18 cellular contexts compared by ENCODE assay signal in genomic region chr4:67051000-67051789, GRCh38.
"Had no signal": no experiment of that assay in that cellular context is flagged by ENCODE, and none has a peak within 500 bp of the region (broad histone marks: within the 10 kb centered on the region; RNA-seq: fewer than 3 reads in every experiment).

No MANE protein-coding gene starts in this region.

- H3K4me3 Mint-ChIP-seq: activated CD4-positive, alpha-beta T cell treated with anti-CD3 and anti-CD28 coated beads, Interleukin-2, amount 10 ng/mL, durations not matched to agents 7 days and 5 days; activated CD8-positive, alpha-beta T cell treated with anti-CD3 and anti-CD28 coated beads, Interleukin-2, amount 10 ng/mL, durations not matched to agents 7 days and 5 days; activated naive CD4-positive, alpha-beta T cell treated with anti-CD3 and anti-CD28 coated beads for 36 hours; activated T-cell treated with anti-CD3 and anti-CD28 coated beads, Interleukin-2, amount 50 U/mL, for 24 hours; endodermal cell; nephron progenitor cell had no signal

- H3K27ac Mint-ChIP-seq: activated CD4-positive, alpha-beta T cell treated with anti-CD3 and anti-CD28 coated beads, Interleukin-2, amount 10 ng/mL, durations not matched to agents 7 days and 5 days; activated CD8-positive, alpha-beta T cell treated with anti-CD3 and anti-CD28 coated beads, Interleukin-2, amount 10 ng/mL, durations not matched to agents 7 days and 5 days; activated naive CD4-positive, alpha-beta T cell treated with anti-CD3 and anti-CD28 coated beads for 36 hours; activated T-cell treated with anti-CD3 and anti-CD28 coated beads, Interleukin-2, amount 50 U/mL, for 24 hours; endodermal cell; nephron progenitor cell had no signal

- H3K9me3 Mint-ChIP-seq: activated CD4-positive, alpha-beta T cell treated with anti-CD3 and anti-CD28 coated beads, Interleukin-2, amount 10 ng/mL, durations not matched to agents 7 days and 5 days; activated naive CD4-positive, alpha-beta T cell treated with anti-CD3 and anti-CD28 coated beads for 36 hours; activated T-cell treated with anti-CD3 and anti-CD28 coated beads, Interleukin-2, amount 50 U/mL, for 24 hours; endodermal cell; nephron progenitor cell had no signal

- DNase-seq: activated CD4-positive, alpha-beta T cell treated with anti-CD3 and anti-CD28 coated beads, Interleukin-2, amount 10 ng/mL, durations not matched to agents 7 days and 5 days; activated CD8-positive, alpha-beta T cell treated with anti-CD3 and anti-CD28 coated beads, Interleukin-2, amount 10 ng/mL, durations not matched to agents 7 days and 5 days; activated naive CD4-positive, alpha-beta T cell treated with anti-CD3 and anti-CD28 coated beads for 36 hours; activated T-cell treated with anti-CD3 and anti-CD28 coated beads, Interleukin-2, amount 50 U/mL, for 24 hours; body of pancreas; central memory CD4-positive, alpha-beta T cell; endodermal cell; foreskin melanocyte; head of caudate nucleus; left lung; nephron progenitor cell; occipital lobe; retina; stimulated activated CD4-positive, alpha-beta T cell treated with anti-CD3 and anti-CD28 coated beads, Interleukin-12 subunit alpha, Interleukin-12 subunit beta, amount 100 ng/mL, for 4 hours; stimulated activated CD4-positive, alpha-beta T cell treated with anti-CD3 and anti-CD28 coated beads, Interleukin-1b, Interleukin-23, amount 100 ng/mL, for 48 hours; stimulated activated CD8-positive, alpha-beta memory T cell treated with anti-CD3 and anti-CD28 coated beads, Interleukin-4, amount 100 ng/mL, for 48 hours; stimulated activated naive CD4-positive, alpha-beta T cell; thyroid gland had no signal

- H3K9me3 ChIP-seq: body of pancreas, left lung, thyroid gland had no signal

- H3K27me3 Mint-ChIP-seq: activated CD4-positive, alpha-beta T cell treated with anti-CD3 and anti-CD28 coated beads, Interleukin-2, amount 10 ng/mL, durations not matched to agents 7 days and 5 days; activated T-cell treated with anti-CD3 and anti-CD28 coated beads, Interleukin-2, amount 50 U/mL, for 24 hours had no signal

- H3K4me1 ChIP-seq: body of pancreas, left lung, thyroid gland had no signal

- H3K27ac ChIP-seq: body of pancreas, left lung, thyroid gland had no signal

- H3K27me3 ChIP-seq: body of pancreas, left lung, thyroid gland had no signal

- H3K36me3 ChIP-seq: left lung, thyroid gland had no signal

- H3K4me3 ChIP-seq: body of pancreas, left lung, thyroid gland had no signal

- H3K4me1 Mint-ChIP-seq: activated CD4-positive, alpha-beta T cell treated with anti-CD3 and anti-CD28 coated beads, Interleukin-2, amount 10 ng/mL, durations not matched to agents 7 days and 5 days had no signal
